In the genomic region with DNA sequence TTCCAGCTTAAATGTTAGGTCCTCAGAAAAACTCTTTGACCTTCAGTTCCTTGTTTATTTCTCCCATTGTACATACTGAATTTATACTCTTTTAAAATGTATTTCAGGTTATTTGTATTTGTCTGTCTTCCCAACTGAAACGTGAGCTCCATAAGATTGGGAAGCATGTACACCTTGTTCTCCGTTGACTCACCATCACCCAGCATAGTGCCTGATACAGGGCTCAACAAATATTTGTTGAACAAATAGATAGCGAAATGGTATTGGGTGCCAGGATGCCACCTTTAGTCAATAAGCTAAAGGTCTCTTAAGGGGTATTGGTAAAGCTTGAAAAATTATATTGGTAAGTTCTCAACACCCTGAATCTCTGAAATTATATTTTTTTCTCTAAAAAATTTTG, we compare ENCODE assay signal across 21 cellular contexts.
"Had no signal": no experiment of that assay in that cellular context is flagged by ENCODE, and none has a peak within 500 bp of the region (broad histone marks: within the 10 kb centered on the region; RNA-seq: fewer than 3 reads in every experiment).

No MANE protein-coding gene starts in this region.

- H3K27ac ChIP-seq: foreskin keratinocyte, lower lobe of right lung, parathyroid adenoma, spleen, upper lobe of left lung had no signal

- H3K79me2 ChIP-seq: parathyroid adenoma had no signal

- ATAC-seq: activated CD8-positive, alpha-beta T cell treated with anti-CD3 and anti-CD28 coated beads, Interleukin-2, amount 10 ng/mL, durations not matched to agents 7 days and 5 days; activated naive CD8-positive, alpha-beta T cell treated with anti-CD3 and anti-CD28 coated beads, Interleukin-2, amount 50 U/mL, for 24 hours; foreskin keratinocyte; left colon; lower lobe of right lung had no signal

- H3K4me1 ChIP-seq: foreskin keratinocyte, lower lobe of right lung, parathyroid adenoma, spleen, upper lobe of left lung had no signal

- H3K36me3 ChIP-seq: lower lobe of right lung, spleen, upper lobe of left lung had no signal

- FAIRE-seq: keratinocyte had no signal

- H3K27me3 ChIP-seq: foreskin keratinocyte, spleen, upper lobe of left lung had no signal

- DNase-seq: activated CD4-positive, alpha-beta T cell treated with anti-CD3 and anti-CD28 coated beads for 1 hour; activated CD4-positive, alpha-beta T cell treated with anti-CD3 and anti-CD28 coated beads, Interleukin-2, amount 50 U/mL, for 1 hour; activated CD8-positive, alpha-beta T cell treated with anti-CD3 and anti-CD28 coated beads, Interleukin-2, amount 10 ng/mL, durations not matched to agents 7 days and 5 days; activated gamma-delta T cell; activated naive CD4-positive, alpha-beta T cell treated with anti-CD3 and anti-CD28 coated beads, Interleukin-2, amount 50 U/mL, for 16 hours; activated naive CD8-positive, alpha-beta T cell treated with anti-CD3 and anti-CD28 coated beads, Interleukin-2, amount 50 U/mL, for 24 hours; dermis blood vessel endothelial cell; effector CD8-positive, alpha-beta T cell; erythroblast; foreskin keratinocyte; left colon; lower lobe of right lung; mesendoderm; naive B cell; nucleus accumbens; spleen; stimulated activated CD4-positive, alpha-beta T cell treated with anti-CD3 and anti-CD28 coated beads, Interleukin-4, amount 100 ng/mL, for 24 hours; stimulated activated naive CD4-positive, alpha-beta T cell treated with Interleukin-2 at 50 U/mL for 16 hours; upper lobe of left lung had no signal

- H3K9me3 ChIP-seq: lower lobe of right lung, spleen, upper lobe of left lung had no signal

- H3K4me3 ChIP-seq: lower lobe of right lung, spleen, upper lobe of left lung had no signal

- H3K9ac ChIP-seq: parathyroid adenoma had no signal

- H2AFZ ChIP-seq: parathyroid adenoma had no signal
